15 cellular contexts compared by ENCODE assay signal in genomic region chr17:51601622-51602261, GRCh38.
"Had no signal": no experiment of that assay in that cellular context is flagged by ENCODE, and none has a peak within 500 bp of the region (broad histone marks: within the 10 kb centered on the region; RNA-seq: fewer than 3 reads in every experiment).

No MANE protein-coding gene starts in this region.

- ATAC-seq: left lung had no signal

- DNase-seq: activated CD4-positive, alpha-beta T cell treated with anti-CD3 and anti-CD28 coated beads, Interleukin-2, amount 50 U/mL, for 4 hours; activated gamma-delta T cell; colonic mucosa; endodermal cell; kidney; left lung; midbrain; nephron progenitor cell; nucleus accumbens; posterior cingulate gyrus; retina; stimulated activated naive CD4-positive, alpha-beta T cell treated with Interleukin-2 at 50 U/mL for 16 hours; T1000; tibial artery; WERI-Rb-1 had no signal
